21 cellular contexts compared by ENCODE assay signal in genomic region chr14:83777516-83777915, GRCh38.
"Had no signal": no experiment of that assay in that cellular context is flagged by ENCODE, and none has a peak within 500 bp of the region (broad histone marks: within the 10 kb centered on the region; RNA-seq: fewer than 3 reads in every experiment).

No MANE protein-coding gene starts in this region.

- H3K4me1 ChIP-seq: SJSA1 had no signal

- H3K4me3 ChIP-seq: SJSA1 had no signal

- H3K9ac ChIP-seq: KMS-11 had no signal

- H3K4me2 ChIP-seq: KMS-11 had no signal

- ATAC-seq: activated CD8-positive, alpha-beta memory T cell treated with anti-CD3 and anti-CD28 coated beads, Interleukin-2, amount 10 ng/mL, durations not matched to agents 7 days and 5 days; activated naive CD4-positive, alpha-beta T cell treated with anti-CD3 and anti-CD28 coated beads, Interleukin-2, amount 50 U/mL, for 72 hours; activated naive CD8-positive, alpha-beta T cell treated with anti-CD3 and anti-CD28 coated beads, Interleukin-2, amount 50 U/mL, for 24 hours; PC-3; WTC11 had no signal

- H3K27ac ChIP-seq: KMS-11, SJSA1 had no signal

- DNase-seq: activated CD4-positive, alpha-beta T cell treated with anti-CD3 and anti-CD28 coated beads for 48 hours; activated CD4-positive, alpha-beta T cell treated with anti-CD3 and anti-CD28 coated beads, Interleukin-2, amount 50 U/mL, for 48 hours; activated CD4-positive, CD25-positive, alpha-beta regulatory T cell treated with anti-CD3 and anti-CD28 coated beads, Interleukin-2, amount 50 U/mL, for 72 hours; activated CD8-positive, alpha-beta memory T cell treated with anti-CD3 and anti-CD28 coated beads, Interleukin-2, amount 10 ng/mL, durations not matched to agents 7 days and 5 days; activated effector memory CD4-positive, alpha-beta T cell treated with Interleukin-2 at 50 U/mL for 16 hours; activated naive CD4-positive, alpha-beta T cell; activated naive CD8-positive, alpha-beta T cell treated with anti-CD3 and anti-CD28 coated beads, Interleukin-2, amount 50 U/mL, for 24 hours; activated T-cell treated with anti-CD3 and anti-CD28 coated beads, Interleukin-2, amount 50 U/mL, for 24 hours; amygdala; NCI-H1092; NCI-H1694 treated with DMSO at 0.1 percent for 48 hours; NCI-H2029 treated with DMSO at 0.1 percent for 48 hours; NCI-H510A treated with DMSO at 0.1 percent for 48 hours; NCI-H69; NK-92 treated with Interleukin-12 subunit alpha and Interleukin-12 subunit beta, amount 100 ng/mL, for 24 hours; PC-3; SHP77 had no signal

- H3K27me3 ChIP-seq: SJSA1 had no signal

- H3K9me3 ChIP-seq: SJSA1 had no signal

- H3K36me3 ChIP-seq: SJSA1 had no signal
